Comparison of ENCODE assay signal across 23 cellular contexts in the genomic region with DNA sequence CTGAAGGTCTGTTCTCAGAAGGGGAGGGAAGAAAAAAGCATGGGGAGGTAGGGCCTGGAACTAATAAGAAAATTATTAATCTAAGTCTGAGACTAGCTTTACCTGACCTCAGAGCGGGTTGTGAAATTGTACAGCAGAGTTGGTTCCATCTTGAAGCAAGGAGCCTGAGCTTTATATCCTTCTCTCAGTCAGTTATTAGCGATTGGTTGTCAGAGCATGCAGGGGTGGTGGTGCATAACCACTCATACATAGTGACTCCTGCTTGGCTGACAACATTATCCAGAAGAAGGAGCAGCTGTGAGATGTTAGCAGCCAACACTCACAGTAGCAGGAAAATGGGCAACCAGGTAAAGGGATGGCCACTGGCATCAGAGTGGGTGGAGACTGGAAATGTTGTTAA.
"Had no signal": no experiment of that assay in that cellular context is flagged by ENCODE, and none has a peak within 500 bp of the region (broad histone marks: within the 10 kb centered on the region; RNA-seq: fewer than 3 reads in every experiment).

No MANE protein-coding gene starts in this region.

- ATAC-seq: activated CD8-positive, alpha-beta T cell treated with anti-CD3 and anti-CD28 coated beads, Interleukin-2, amount 10 ng/mL, durations not matched to agents 7 days and 5 days; activated naive CD4-positive, alpha-beta T cell treated with anti-CD3 and anti-CD28 coated beads, Interleukin-2, amount 50 U/mL, for 72 hours; activated naive CD8-positive, alpha-beta T cell treated with anti-CD3 and anti-CD28 coated beads, Interleukin-2, amount 50 U/mL, for 24 hours; body of pancreas; K562 had no signal

- H2AFZ ChIP-seq: PC-9 had no signal

- H3K27ac ChIP-seq: ascending aorta, body of pancreas, PC-9 had no signal

- DNase-seq: activated CD4-positive, alpha-beta T cell treated with anti-CD3 and anti-CD28 coated beads for 48 hours; activated CD4-positive, alpha-beta T cell treated with anti-CD3 and anti-CD28 coated beads, Interleukin-2, amount 50 U/mL, for 4 hours; activated CD4-positive, CD25-positive, alpha-beta regulatory T cell treated with anti-CD3 and anti-CD28 coated beads, Interleukin-2, amount 50 U/mL, for 72 hours; activated CD8-positive, alpha-beta memory T cell treated with anti-CD3 and anti-CD28 coated beads, Interleukin-2, amount 50 U/mL, for 48 hours; activated CD8-positive, alpha-beta T cell treated with anti-CD3 and anti-CD28 coated beads, Interleukin-2, amount 10 ng/mL, durations not matched to agents 7 days and 5 days; activated naive CD4-positive, alpha-beta T cell treated with Interleukin-2 at 50 U/mL for 16 hours; activated naive CD8-positive, alpha-beta T cell treated with anti-CD3 and anti-CD28 coated beads, Interleukin-2, amount 50 U/mL, for 24 hours; activated T-cell treated with anti-CD3 and anti-CD28 coated beads, Interleukin-2, amount 50 U/mL, for 1 hour; amniotic stem cell; body of pancreas; central memory CD4-positive, alpha-beta T cell; NCI-H1092; NCI-H1436; NCI-H1694 treated with DMSO at 0.1 percent for 48 hours; NCI-H2029 treated with DMSO at 0.1 percent for 48 hours; NCI-H510A treated with DMSO at 0.1 percent for 48 hours; NCI-H774; PC-9; SHP77 treated with DMSO at 0.1 percent for 48 hours had no signal

- H3K36me3 ChIP-seq: ascending aorta had no signal

- H3K4me1 ChIP-seq: ascending aorta, body of pancreas had no signal

- FAIRE-seq: bronchial epithelial cell, K562 had no signal

- H3K9me3 ChIP-seq: ascending aorta, body of pancreas had no signal

- H3K27me3 ChIP-seq: ascending aorta, body of pancreas had no signal

- H3K4me3 ChIP-seq: ascending aorta, body of pancreas, K562, PC-9 had no signal
